In genomic region chr15:68315035-68315434, GRCh38 we compare ENCODE assay signal across 1 cellular context.
TF ChIP-seq lines count a peak whose summit lies in the region.

No MANE protein-coding gene starts in this region.

TF ChIP-seq in SK-N-SH, 30 proteins besides CTCF, POLR2A, EP300 and RAD21 (continued from another document):
- TF ChIP-seq IRF3 (IDR thresholded peaks at IDR 0.05; ENCODE audit: low read depth, low read length), result no peak
- TF ChIP-seq ZBTB33 (IDR thresholded peaks at IDR 0.05; ENCODE audit: borderline replicate concordance, low read depth), result no peak
- no peak for TF ChIP-seq GATA2 (CRISPR knock-in tag; IDR thresholded peaks at IDR 0.05)
- TF ChIP-seq GABPA (IDR thresholded peaks at IDR 0.05; ENCODE audit: low read depth), result no peak
- TF ChIP-seq YY1 (IDR thresholded peaks at IDR 0.05; ENCODE audit: low read depth), result no peak
- no peak for TF ChIP-seq NFIC (IDR thresholded peaks at IDR 0.05; ENCODE audit: borderline replicate concordance)
- TF ChIP-seq JUND (IDR thresholded peaks at IDR 0.05), result no peak
